In genomic region chr4:139934336-139934735, GRCh38 we compare ENCODE assay signal across 14 cellular contexts.
A peak's percentile ranks its signal among the peaks of the same experiment; 100 is the strongest.
DNase-seq lines count a peak whose midpoint lies in the region; ATAC-seq and TF ChIP-seq lines count a peak whose summit lies in the region.
"Had no signal": no experiment of that assay in that cellular context is flagged by ENCODE, and none has a peak within 500 bp of the region (broad histone marks: within the 10 kb centered on the region; RNA-seq: fewer than 3 reads in every experiment).

No MANE protein-coding gene starts in this region.

- no peaks in the 10 kb centered on the region for H3K36me3 Mint-ChIP-seq in MCF 10A (ENCODE audit: insufficient read depth, unreplicated experiment)

- no TSS peak for BruUV-seq in MCF 10A (replicated peaks; lab: Mats Ljungman, UMichigan)

- H3K27me3 ChIP-seq in breast epithelium (no peaks in the 10 kb centered on the region), uterus (no peaks in the 10 kb centered on the region), dorsolateral prefrontal cortex (no peaks in the 10 kb centered on the region)
- H3K27me3 ChIP-seq: upper lobe of left lung had no signal

- H3K4me1 ChIP-seq in breast epithelium, result no peaks in the 10 kb centered on the region
- no peaks in the 10 kb centered on the region for H3K4me1 ChIP-seq in uterus

- no peaks in the 10 kb centered on the region for H3K4me1 Mint-ChIP-seq in MCF 10A (ENCODE audit: insufficient read depth, unreplicated experiment)

- POLR2A ChIA-PET in MCF 10A (lab: Yijun Ruan, JAX), result interaction anchor here (0.7 to 1.4 kb wide), 3 partner anchors 47 to 947 kb away, joined by 3 to 4 read pairs (median 3); no protein-coding TSS in a partner anchor

- CTCF ChIA-PET in MCF 10A (lab: Yijun Ruan, JAX), result interaction anchor here (0.6 kb wide), 1 partner anchor 13 kb away, joined by 3 read pairs; no protein-coding TSS in a partner anchor

- no peak overlapping the region for H3K4me3 Mint-ChIP-seq in MCF 10A (ENCODE audit: unreplicated experiment)

- H3K36me3 ChIP-seq in breast epithelium, result no peaks in the 10 kb centered on the region
- H3K36me3 ChIP-seq in uterus, result no peaks in the 10 kb centered on the region
- H3K36me3 ChIP-seq: upper lobe of left lung had no signal

- no peaks in the 10 kb centered on the region for H3K9me3 Mint-ChIP-seq in MCF 10A (ENCODE audit: unreplicated experiment)
- H3K9me3 Mint-ChIP-seq: activated T-helper 2 cell treated with anti-CD3 and anti-CD28 coated beads, Interferon-gamma antibody, Interleukin-2, Interleukin-4, amounts not matched to agents 10 μg/mL and 5 μg/mL and 100 μg/mL, durations not matched to agents 14 hours and 24 hours and 36 hours had no signal

- no peak for TF ChIP-seq POLR2A in breast epithelium (IDR thresholded peaks at IDR 0.05)
- no peak for TF ChIP-seq POLR2A in uterus (IDR thresholded peaks at IDR 0.05)

- no peak overlapping the region for H3K4me3 ChIP-seq in breast epithelium
- no peak overlapping the region for H3K4me3 ChIP-seq in epithelial cell of esophagus (ENCODE audit: low read length)
- H3K4me3 ChIP-seq in uterus, result no peak overlapping the region
- H3K4me3 ChIP-seq in dorsolateral prefrontal cortex, result no peak overlapping the region
- H3K4me3 ChIP-seq: lung, upper lobe of left lung had no signal

- no peak for ATAC-seq in HG02588 (IDR thresholded peaks at IDR 0.05; ENCODE audit: unreplicated experiment)

- H3K9me3 ChIP-seq in breast epithelium (no peaks in the 10 kb centered on the region), uterus (no peaks in the 10 kb centered on the region)
- H3K9me3 ChIP-seq: upper lobe of left lung had no signal

- H3K27ac ChIP-seq in breast epithelium (peak overlapping the region; percentile 26 to 76), uterus (peak overlapping the region; percentile 66 to 74), dorsolateral prefrontal cortex (no peak overlapping the region)
- H3K27ac ChIP-seq: upper lobe of left lung had no signal

- H3K27me3 Mint-ChIP-seq in MCF 10A (ENCODE audit: insufficient read depth, unreplicated experiment), result no peaks in the 10 kb centered on the region

- no peak for DNase-seq in breast epithelium (ENCODE audit: low spot score in 2 of 2)
- no peak for DNase-seq in MCF 10A (ENCODE audit: unreplicated experiment)
- peak; percentile 18 for DNase-seq in NCI-H2227 treated with DMSO at 0.1 percent for 48 hours (lab: John Stamatoyannopoulos, UW)
- DNase-seq in epithelial cell of esophagus (ENCODE audit: low read depth), result peak; percentile 28
- DNase-seq in uterus, result peak; percentile 48 to 66
- DNase-seq in dorsolateral prefrontal cortex, result no peak
- DNase-seq in NK-92 treated with Interleukin-12 subunit alpha and Interleukin-12 subunit beta, amount 100 ng/mL, for 24 hours (lab: John Stamatoyannopoulos, UW), result no peak
- DNase-seq: hypothalamus, OCI-M1, T-helper 1 cell, upper lobe of left lung had no signal

- no peak for TF ChIP-seq CTCF in breast epithelium (IDR thresholded peaks at IDR 0.05)
- no peak for TF ChIP-seq CTCF in MCF 10A (IDR thresholded peaks at IDR 0.05; ENCODE audit: unreplicated experiment)
- TF ChIP-seq CTCF in epithelial cell of esophagus (IDR thresholded peaks at IDR 0.05; ENCODE audit: insufficient read depth, low read depth, low read length, missing control alignments), result no peak
- no peak for TF ChIP-seq CTCF in uterus (IDR thresholded peaks at IDR 0.05)
- no peak for TF ChIP-seq CTCF in dorsolateral prefrontal cortex (IDR thresholded peaks at IDR 0.05 in 54 of 56, conservative IDR thresholded peaks at IDR 0.05 in 2 of 56; ENCODE audit: low read depth in 1 of 56, partially characterized antibody in 56 of 56)

- intact Hi-C loops in breast epithelium (cut with DNase I; ENCODE audit: low total_unique reads) (no loop called here), MCF 10A (cut with micrococcal nuclease) (no loop called here), uterus (cut with DNase I; ENCODE audit: low total_unique reads) (no loop called here), dorsolateral prefrontal cortex (cut with DNase I) (no loop called here)

- no peak overlapping the region for H3K27ac Mint-ChIP-seq in MCF 10A (ENCODE audit: low read depth, unreplicated experiment)
- H3K27ac Mint-ChIP-seq: activated T-helper 2 cell treated with anti-CD3 and anti-CD28 coated beads, Interferon-gamma antibody, Interleukin-2, Interleukin-4, amounts not matched to agents 10 μg/mL and 5 μg/mL and 100 μg/mL, durations not matched to agents 14 hours and 24 hours and 36 hours had no signal

Comparison
In these comparisons a context has a peak if more than half of its experiments do, and no peak if none do; other contexts are left out.
1. DNase-seq: peak in NCI-H2227 treated with DMSO at 0.1 percent for 48 hours (single experiment), epithelial cell of esophagus (single experiment) and uterus (2 of 2); none in breast epithelium (0 of 2), MCF 10A (single experiment), dorsolateral prefrontal cortex (0 of 10) and NK-92 treated with Interleukin-12 subunit alpha and Interleukin-12 subunit beta, amount 100 ng/mL, for 24 hours (single experiment).
2. H3K27ac ChIP-seq: peak in breast epithelium (2 of 2) and uterus (2 of 2); none in dorsolateral prefrontal cortex (0 of 59).